1 cellular context compared by ENCODE assay signal in genomic region chr1:244862354-244862698, GRCh38.
TF ChIP-seq lines count a peak whose summit lies in the region.

No MANE protein-coding gene starts in this region.

TF ChIP-seq in WTC11, 78 proteins besides CTCF, POLR2A, EP300 and RAD21 (continued from another document):
- TF ChIP-seq NR3C1 (CRISPR knock-in tag; conservative IDR thresholded peaks at IDR 0.05; ENCODE audit: low read depth) (no peak), TP53 (CRISPR knock-in tag; IDR thresholded peaks at IDR 0.05) (no peak), ZNF232 (CRISPR knock-in tag; IDR thresholded peaks at IDR 0.05) (no peak)
